In the genomic region with DNA sequence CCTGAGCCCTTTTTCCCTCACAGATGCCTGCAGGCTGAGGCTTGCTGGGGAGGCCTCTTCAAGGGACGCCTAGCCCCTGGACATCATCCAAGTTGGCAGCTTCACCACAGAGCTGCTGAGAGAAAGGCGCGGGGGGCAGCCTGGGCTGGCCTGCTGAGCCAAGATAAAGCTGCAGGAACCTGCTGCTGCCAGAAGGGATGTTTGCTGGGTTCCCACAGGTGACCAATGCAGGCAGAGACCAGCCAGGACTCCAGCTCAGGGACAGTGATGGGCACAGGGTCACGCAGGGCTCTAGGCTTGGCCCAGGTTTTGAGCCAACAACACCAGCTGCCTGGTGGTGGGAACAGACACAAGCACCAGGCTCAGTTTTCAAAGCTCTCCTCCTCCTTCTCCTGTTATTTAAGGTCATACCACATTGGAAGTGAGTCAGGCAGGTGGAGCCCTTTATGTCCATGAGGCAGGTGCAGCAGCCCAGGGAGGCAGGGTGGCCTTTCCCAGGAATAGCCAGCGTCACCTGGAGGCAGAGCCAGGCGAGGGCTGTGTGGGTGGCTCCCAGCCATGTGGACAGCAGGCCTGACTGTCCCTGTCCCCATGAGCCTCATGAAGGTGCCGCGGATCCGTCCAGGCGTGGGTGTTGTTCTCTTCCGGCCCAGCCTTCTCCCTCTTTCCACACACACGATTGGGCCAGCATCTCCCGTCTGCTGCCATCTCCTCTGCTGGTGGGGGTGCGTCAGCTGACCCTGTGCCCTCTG, we compare ENCODE assay signal across 10 cellular contexts.
A peak's percentile ranks its signal among the peaks of the same experiment; 100 is the strongest.
DNase-seq lines count a peak whose midpoint lies in the region; ATAC-seq, FAIRE-seq and TF ChIP-seq lines count a peak whose summit lies in the region.
"Had no signal": no experiment of that assay in that cellular context is flagged by ENCODE, and none has a peak within 500 bp of the region (broad histone marks: within the 10 kb centered on the region; RNA-seq: fewer than 3 reads in every experiment).

No MANE protein-coding gene starts in this region.

- no peak overlapping the region for H4K8ac ChIP-seq in trophoblast cell (ENCODE audit: low read depth, low read length)

- no peak overlapping the region for H2AK5ac ChIP-seq in trophoblast cell (ENCODE audit: low read length)

- no peaks in the 10 kb centered on the region for H3K9me3 Mint-ChIP-seq in CD8-positive, alpha-beta memory T cell
- H3K9me3 Mint-ChIP-seq in activated CD4-positive, alpha-beta T cell treated with anti-CD3 and anti-CD28 coated beads, Interleukin-2, amount 10 ng/mL, durations not matched to agents 7 days and 5 days, result no peaks in the 10 kb centered on the region
- no peaks in the 10 kb centered on the region for H3K9me3 Mint-ChIP-seq in activated T-helper 2 cell treated with anti-CD3 and anti-CD28 coated beads, Interferon-gamma antibody, Interleukin-2, Interleukin-4, amounts not matched to agents 10 μg/mL and 5 μg/mL and 100 μg/mL, durations not matched to agents 14 hours and 24 hours and 36 hours

- H2BK5ac ChIP-seq in trophoblast cell (ENCODE audit: low read depth, low read length, poor library complexity), result no peak overlapping the region

- peak; percentile 73 for ATAC-seq in foreskin keratinocyte

- no peak overlapping the region for H3K27ac Mint-ChIP-seq in CD8-positive, alpha-beta memory T cell
- no peak overlapping the region for H3K27ac Mint-ChIP-seq in activated CD4-positive, alpha-beta T cell treated with anti-CD3 and anti-CD28 coated beads, Interleukin-2, amount 10 ng/mL, durations not matched to agents 7 days and 5 days
- no peak overlapping the region for H3K27ac Mint-ChIP-seq in activated T-helper 2 cell treated with anti-CD3 and anti-CD28 coated beads, Interferon-gamma antibody, Interleukin-2, Interleukin-4, amounts not matched to agents 10 μg/mL and 5 μg/mL and 100 μg/mL, durations not matched to agents 14 hours and 24 hours and 36 hours

- no peaks in the 10 kb centered on the region for H3K79me1 ChIP-seq in trophoblast cell (ENCODE audit: low read length)

- no peak overlapping the region for H3K14ac ChIP-seq in trophoblast cell (ENCODE audit: low read length)

- no peaks in the 10 kb centered on the region for H3K79me2 ChIP-seq in trophoblast cell (ENCODE audit: control insufficient read depth, insufficient read depth, low read length, poor library complexity)

- H3K27me3 ChIP-seq in foreskin keratinocyte (no peaks in the 10 kb centered on the region), small intestine (ENCODE audit: control insufficient read depth in 2 of 2, insufficient read depth in 2 of 2, low read length in 2 of 2) (no peaks in the 10 kb centered on the region), trophoblast cell (ENCODE audit: insufficient read depth, low read length) (no peaks in the 10 kb centered on the region)
- H3K27me3 ChIP-seq in CD8-positive, alpha-beta memory T cell (ENCODE audit: insufficient read depth, low read length, poor library complexity, severe bottlenecking), result no peaks in the 10 kb centered on the region

- H3K9ac ChIP-seq in trophoblast cell (ENCODE audit: low read length), result no peak overlapping the region

- FAIRE-seq in small intestine (lab: Jason Lieb, UNC), result no peak

- H3K4me3 ChIP-seq in small intestine (ENCODE audit: low read depth in 1 of 2, low read length in 2 of 2), result no peak overlapping the region
- H3K4me3 ChIP-seq in CD8-positive, alpha-beta memory T cell (ENCODE audit: low read length), result no peak overlapping the region
- H3K4me3 ChIP-seq in trophoblast cell (ENCODE audit: low read depth, low read length), result no peak overlapping the region
- H3K4me3 ChIP-seq: SK-N-MC had no signal

- no peak overlapping the region for H4K91ac ChIP-seq in trophoblast cell (ENCODE audit: low read depth, low read length)

- no peaks in the 10 kb centered on the region for H3K27me3 Mint-ChIP-seq in CD8-positive, alpha-beta memory T cell
- H3K27me3 Mint-ChIP-seq in activated CD4-positive, alpha-beta T cell treated with anti-CD3 and anti-CD28 coated beads, Interleukin-2, amount 10 ng/mL, durations not matched to agents 7 days and 5 days, result no peaks in the 10 kb centered on the region
- no peaks in the 10 kb centered on the region for H3K27me3 Mint-ChIP-seq in activated T-helper 2 cell treated with anti-CD3 and anti-CD28 coated beads, Interferon-gamma antibody, Interleukin-2, Interleukin-4, amounts not matched to agents 10 μg/mL and 5 μg/mL and 100 μg/mL, durations not matched to agents 14 hours and 24 hours and 36 hours (ENCODE audit: low read depth)

- no peak overlapping the region for H3K4me2 ChIP-seq in trophoblast cell (ENCODE audit: low read length)

- no peaks in the 10 kb centered on the region for H3K9me3 ChIP-seq in small intestine (ENCODE audit: control insufficient read depth, low read depth)
- H3K9me3 ChIP-seq in CD8-positive, alpha-beta memory T cell (ENCODE audit: low read length), result no peaks in the 10 kb centered on the region
- peaks cover 5% of the 10 kb centered on the region for H3K9me3 ChIP-seq in trophoblast cell (ENCODE audit: insufficient read depth, low read depth, low read length)

- no peak overlapping the region for H3K4me3 Mint-ChIP-seq in CD8-positive, alpha-beta memory T cell
- H3K4me3 Mint-ChIP-seq in activated CD4-positive, alpha-beta T cell treated with anti-CD3 and anti-CD28 coated beads, Interleukin-2, amount 10 ng/mL, durations not matched to agents 7 days and 5 days, result no peak overlapping the region
- H3K4me3 Mint-ChIP-seq in activated T-helper 2 cell treated with anti-CD3 and anti-CD28 coated beads, Interferon-gamma antibody, Interleukin-2, Interleukin-4, amounts not matched to agents 10 μg/mL and 5 μg/mL and 100 μg/mL, durations not matched to agents 14 hours and 24 hours and 36 hours (ENCODE audit: low read depth), result no peak overlapping the region

- H3K36me3 Mint-ChIP-seq in CD8-positive, alpha-beta memory T cell, result no peaks in the 10 kb centered on the region
- no peaks in the 10 kb centered on the region for H3K36me3 Mint-ChIP-seq in activated CD4-positive, alpha-beta T cell treated with anti-CD3 and anti-CD28 coated beads, Interleukin-2, amount 10 ng/mL, durations not matched to agents 7 days and 5 days (ENCODE audit: low read depth)
- no peaks in the 10 kb centered on the region for H3K36me3 Mint-ChIP-seq in activated T-helper 2 cell treated with anti-CD3 and anti-CD28 coated beads, Interferon-gamma antibody, Interleukin-2, Interleukin-4, amounts not matched to agents 10 μg/mL and 5 μg/mL and 100 μg/mL, durations not matched to agents 14 hours and 24 hours and 36 hours (ENCODE audit: low read depth)

- no peak overlapping the region for H4K12ac ChIP-seq in trophoblast cell (ENCODE audit: low read depth, low read length)

- H3K36me3 ChIP-seq in small intestine (ENCODE audit: control insufficient read depth in 2 of 2, insufficient read depth in 2 of 2, low read length in 2 of 2), result no peaks in the 10 kb centered on the region
- H3K36me3 ChIP-seq in CD8-positive, alpha-beta memory T cell (ENCODE audit: insufficient read depth, low read length), result no peaks in the 10 kb centered on the region
- H3K36me3 ChIP-seq in trophoblast cell (ENCODE audit: control insufficient read depth in 1 of 2, insufficient read depth in 2 of 2, low read length in 2 of 2), result no peaks in the 10 kb centered on the region

- CTCF ChIA-PET in CD8-positive, alpha-beta memory T cell (lab: Charles Lee), result no interaction called here
- CTCF ChIA-PET in activated CD4-positive, alpha-beta T cell treated with anti-CD3 and anti-CD28 coated beads, Interleukin-2, amount 10 ng/mL, durations not matched to agents 7 days and 5 days (lab: Charles Lee), result no interaction called here

- H2BK12ac ChIP-seq in trophoblast cell (ENCODE audit: low read length), result no peak overlapping the region

- WGBS in small intestine, 3 donors, result 6 to 51% (median 24%) methylated on average over 13 to 14 of the region's 14 CpGs
- no CpG with 5 or more reads among the region's 14 CpGs for whole genome bisulfite sequencing in trophoblast cell (ENCODE audit: extremely low coverage, insufficient coverage, insufficient read length)

- no peak overlapping the region for H2AFZ ChIP-seq in trophoblast cell (ENCODE audit: insufficient read depth, low read length, poor library complexity)

- H3K4me1 ChIP-seq in foreskin keratinocyte (no peaks in the 10 kb centered on the region), small intestine (ENCODE audit: control insufficient read depth in 2 of 2, insufficient read depth in 1 of 2, low read depth in 1 of 2, low read length in 1 of 2) (no peaks in the 10 kb centered on the region), trophoblast cell (ENCODE audit: control insufficient read depth in 1 of 2, insufficient read depth in 2 of 2, low read length in 2 of 2) (no peaks in the 10 kb centered on the region)
- H3K4me1 ChIP-seq in CD8-positive, alpha-beta memory T cell (ENCODE audit: insufficient read depth, low read length), result no peaks in the 10 kb centered on the region

- H3K23ac ChIP-seq in trophoblast cell (ENCODE audit: low read length), result no peak overlapping the region

- no peak overlapping the region for H2BK120ac ChIP-seq in trophoblast cell (ENCODE audit: insufficient read depth, low read length, poor library complexity)

- POLR2A ChIA-PET in CD8-positive, alpha-beta memory T cell (lab: Charles Lee), result no interaction called here
- POLR2A ChIA-PET in activated CD4-positive, alpha-beta T cell treated with anti-CD3 and anti-CD28 coated beads, Interleukin-2, amount 10 ng/mL, durations not matched to agents 7 days and 5 days (lab: Charles Lee), result no interaction called here

- H3K27ac ChIP-seq in foreskin keratinocyte, result no peak overlapping the region
- H3K27ac ChIP-seq in small intestine (ENCODE audit: low read depth in 1 of 2, low read length in 1 of 2), result no peak overlapping the region
- H3K27ac ChIP-seq in CD8-positive, alpha-beta memory T cell (ENCODE audit: low read depth, low read length), result no peak overlapping the region
- no peak overlapping the region for H3K27ac ChIP-seq in trophoblast cell (ENCODE audit: low read depth, low read length)
- H3K27ac ChIP-seq: HL-60, SK-N-MC had no signal

- TF ChIP-seq CTCF in foreskin keratinocyte (conservative IDR thresholded peaks at IDR 0.05), result peak; percentile 6

- intact Hi-C loops in activated T-helper 2 cell treated with anti-CD3 and anti-CD28 coated beads, Interferon-gamma antibody, Interleukin-2, Interleukin-4, amounts not matched to agents 10 μg/mL and 5 μg/mL and 100 μg/mL, durations not matched to agents 14 hours and 24 hours and 36 hours (cut with micrococcal nuclease), result no loop called here

- H3K4ac ChIP-seq in trophoblast cell (ENCODE audit: low read depth, low read length), result no peak overlapping the region

- no peaks in the 10 kb centered on the region for H3K4me1 Mint-ChIP-seq in CD8-positive, alpha-beta memory T cell
- no peaks in the 10 kb centered on the region for H3K4me1 Mint-ChIP-seq in activated CD4-positive, alpha-beta T cell treated with anti-CD3 and anti-CD28 coated beads, Interleukin-2, amount 10 ng/mL, durations not matched to agents 7 days and 5 days
- H3K4me1 Mint-ChIP-seq in activated T-helper 2 cell treated with anti-CD3 and anti-CD28 coated beads, Interferon-gamma antibody, Interleukin-2, Interleukin-4, amounts not matched to agents 10 μg/mL and 5 μg/mL and 100 μg/mL, durations not matched to agents 14 hours and 24 hours and 36 hours (ENCODE audit: low read depth), result no peaks in the 10 kb centered on the region

- DNase-seq in NCI-H128 (lab: John Stamatoyannopoulos, UW; ENCODE audit: unreplicated experiment) (peak; percentile 86), NCI-H774 (lab: John Stamatoyannopoulos, UW) (peak; percentile 93), foreskin keratinocyte (peak in 1 of 2 donors; percentile 43), small intestine (peak; percentile 27), trophoblast cell (no peak)
- DNase-seq in CD8-positive, alpha-beta memory T cell, result no peak
- no peak for DNase-seq in activated CD4-positive, alpha-beta T cell treated with anti-CD3 and anti-CD28 coated beads, Interleukin-2, amount 10 ng/mL, durations not matched to agents 7 days and 5 days
- DNase-seq in activated T-helper 2 cell treated with anti-CD3 and anti-CD28 coated beads, Interferon-gamma antibody, Interleukin-2, Interleukin-4, amounts not matched to agents 10 μg/mL and 5 μg/mL and 100 μg/mL, durations not matched to agents 14 hours and 24 hours and 36 hours (ENCODE audit: low spot score), result no peak

- no peak overlapping the region for H3K18ac ChIP-seq in trophoblast cell (ENCODE audit: low read length)

Comparison
In these comparisons a context has a peak if more than half of its experiments do, and no peak if none do; other contexts are left out.
1. DNase-seq: peak in NCI-H128 (single experiment), NCI-H774 (single experiment) and small intestine (single experiment); none in CD8-positive, alpha-beta memory T cell (0 of 5), activated CD4-positive, alpha-beta T cell treated with anti-CD3 and anti-CD28 coated beads, Interleukin-2, amount 10 ng/mL, durations not matched to agents 7 days and 5 days (single experiment), trophoblast cell (0 of 2) and activated T-helper 2 cell treated with anti-CD3 and anti-CD28 coated beads, Interferon-gamma antibody, Interleukin-2, Interleukin-4, amounts not matched to agents 10 μg/mL and 5 μg/mL and 100 μg/mL, durations not matched to agents 14 hours and 24 hours and 36 hours (single experiment).